In genomic region chr17:44086364-44087311, GRCh38 we compare ENCODE assay signal across 1 cellular context.
TF ChIP-seq lines count a peak whose summit lies in the region.

No MANE protein-coding gene starts in this region.

TF ChIP-seq in K562, 482 proteins besides CTCF, POLR2A, EP300 and RAD21 (continued from another document):
- TF ChIP-seq, protein P1, sequence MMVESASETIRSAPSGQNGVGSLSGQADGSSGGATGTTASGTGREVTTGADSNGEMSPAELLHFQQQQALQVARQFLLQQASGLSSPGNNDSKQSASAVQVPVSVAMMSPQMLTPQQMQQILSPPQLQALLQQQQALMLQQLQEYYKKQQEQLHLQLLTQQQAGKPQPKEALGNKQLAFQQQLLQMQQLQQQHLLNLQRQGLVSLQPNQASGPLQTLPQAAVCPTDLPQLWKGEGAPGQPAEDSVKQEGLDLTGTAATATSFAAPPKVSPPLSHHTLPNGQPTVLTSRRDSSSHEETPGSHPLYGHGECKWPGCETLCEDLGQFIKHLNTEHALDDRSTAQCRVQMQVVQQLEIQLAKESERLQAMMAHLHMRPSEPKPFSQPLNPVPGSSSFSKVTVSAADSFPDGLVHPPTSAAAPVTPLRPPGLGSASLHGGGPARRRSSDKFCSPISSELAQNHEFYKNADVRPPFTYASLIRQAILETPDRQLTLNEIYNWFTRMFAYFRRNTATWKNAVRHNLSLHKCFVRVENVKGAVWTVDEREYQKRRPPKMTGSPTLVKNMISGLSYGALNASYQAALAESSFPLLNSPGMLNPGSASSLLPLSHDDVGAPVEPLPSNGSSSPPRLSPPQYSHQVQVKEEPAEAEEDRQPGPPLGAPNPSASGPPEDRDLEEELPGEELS (CRISPR knock-in tag; IDR thresholded peaks at IDR 0.05; ENCODE audit: borderline replicate concordance) = no peak
- TF ChIP-seq SAP30 (IDR thresholded peaks at IDR 0.05; ENCODE audit: borderline replicate concordance, insufficient read depth, low read depth, low read length, poor library complexity, severe bottlenecking) = peak; percentile 60
- TF ChIP-seq TRIM28 (IDR thresholded peaks at IDR 0.05) = no peak
